21 cellular contexts compared by ENCODE assay signal in the genomic region with DNA sequence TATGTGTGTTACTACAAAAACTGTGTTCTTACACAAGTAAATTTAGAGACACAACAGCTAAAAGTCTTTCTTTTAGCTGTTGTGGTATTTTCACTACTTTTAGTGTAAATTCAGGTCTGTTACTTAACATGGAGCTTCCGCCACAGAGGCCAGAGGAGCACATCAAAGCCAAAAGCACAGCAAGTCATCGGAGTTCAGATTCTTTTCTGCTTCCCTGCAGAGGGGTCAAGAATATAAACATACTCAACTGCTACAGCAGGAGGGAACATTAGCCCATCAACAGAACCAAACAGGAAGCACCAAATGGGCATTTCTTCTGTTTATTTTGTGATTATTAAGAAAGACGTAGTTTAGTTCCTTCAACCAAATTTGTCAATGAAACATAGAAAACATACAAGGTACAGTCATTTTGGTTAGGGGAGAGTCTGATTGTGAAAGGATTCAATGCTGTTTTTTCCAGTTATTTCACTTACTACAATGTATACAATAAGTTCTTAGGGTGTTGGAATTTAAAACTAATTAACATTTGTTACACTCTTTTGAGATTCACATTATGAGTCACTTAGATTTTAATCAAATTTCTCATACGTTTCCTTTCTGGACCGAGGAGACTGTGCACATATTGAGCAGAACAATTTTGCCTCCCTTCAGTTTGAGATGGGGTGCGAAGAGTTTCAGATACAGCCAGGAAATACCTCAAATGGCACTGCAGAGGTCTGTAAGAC. TPM values are rescaled to one million over a fixed set of nuclear protein-coding genes. Genes with fewer than 3 reads are reported as not detected.
DNase-seq lines count a peak whose midpoint lies in the region; ATAC-seq and TF ChIP-seq lines count a peak whose summit lies in the region.
"Had no signal": no experiment of that assay in that cellular context is flagged by ENCODE, and none has a peak within 500 bp of the region (broad histone marks: within the 10 kb centered on the region; RNA-seq: fewer than 3 reads in every experiment).

No MANE protein-coding gene starts in this region.

- no peak overlapping the region for H2AFZ ChIP-seq in OCI-LY7 (ENCODE audit: low read length)
- H2AFZ ChIP-seq: PC-9 had no signal

- no peak overlapping the region for H3K27ac ChIP-seq in right lobe of liver
- H3K27ac ChIP-seq in spleen = peak overlapping the region in 6 of 8 donors; percentile 8 to 53 (median 19)
- H3K27ac ChIP-seq in SJCRH30 = no peak overlapping the region
- H3K27ac ChIP-seq in OCI-LY7 (ENCODE audit: low read depth, low read length, poor library complexity, severe bottlenecking) = no peak overlapping the region
- H3K27ac ChIP-seq: BLaER1 treated with 17β-estradiol and CSF1 and Interleukin-3, amounts not matched to agents 10 nM and 100 nM; PC-9; WERI-Rb-1 had no signal

- intact Hi-C loops in right lobe of liver (cut with DNase I) (no loop called here), spleen (cut with DNase I; ENCODE audit: low total_unique reads) (no loop called here), OCI-LY7 (cut with micrococcal nuclease; ENCODE audit: unreplicated experiment) (no loop called here)

- no peaks in the 10 kb centered on the region for H3K9me2 ChIP-seq in OCI-LY7 (ENCODE audit: insufficient read depth, low read length)

- BruUV-seq in OCI-LY7 (replicated peaks; lab: Mats Ljungman, UMichigan) = no TSS peak

- H3K27me3 Mint-ChIP-seq in HFFc6 (ENCODE audit: insufficient read depth) = no peaks in the 10 kb centered on the region
- no peaks in the 10 kb centered on the region for H3K27me3 Mint-ChIP-seq in chondrocyte (ENCODE audit: low read depth)
- no peaks in the 10 kb centered on the region for H3K27me3 Mint-ChIP-seq in activated T-cell treated with anti-CD3 and anti-CD28 coated beads, Interleukin-2, amount 50 U/mL, for 4 hours (ENCODE audit: low read depth)

- no peak for TF ChIP-seq CTCF in HFFc6 (IDR thresholded peaks at IDR 0.05)
- no peak for TF ChIP-seq CTCF in chondrocyte (IDR thresholded peaks at IDR 0.05)
- no peak for TF ChIP-seq CTCF in right lobe of liver (IDR thresholded peaks at IDR 0.05)
- TF ChIP-seq CTCF in spleen (IDR thresholded peaks at IDR 0.05 in 8 of 11, conservative IDR thresholded peaks at IDR 0.05 in 3 of 11) = no peak
- TF ChIP-seq CTCF in OCI-LY7 (conservative IDR thresholded peaks at IDR 0.05; ENCODE audit: low read length) = no peak

- 48% methylated on average over 4 of the region's 6 CpGs for WGBS in right lobe of liver (ENCODE audit: insufficient coverage, low coverage, low lambda C conversion rate, missing lambda C conversion rate)
- 70 to 86% (median 72%) methylated on average over 6 of the region's 6 CpGs for WGBS in spleen, 5 donors

- POLR2A ChIA-PET in OCI-LY7 (lab: Charles Lee) = interaction anchor here (0.6 kb wide), 2 partner anchors 40 to 63 kb away, joined by 4 read pairs; no protein-coding TSS in a partner anchor

- H3K36me3 ChIP-seq in right lobe of liver (no peaks in the 10 kb centered on the region), spleen (no peaks in the 10 kb centered on the region), SJCRH30 (no peaks in the 10 kb centered on the region), OCI-LY7 (ENCODE audit: insufficient read depth, low read length) (no peaks in the 10 kb centered on the region)
- H3K36me3 ChIP-seq: BLaER1 treated with 17β-estradiol and CSF1 and Interleukin-3, amounts not matched to agents 10 nM and 100 nM; WERI-Rb-1 had no signal

- ATAC-seq in right lobe of liver = peak in 3 of 4 donors; percentile 46 to 53 (median 51)
- ATAC-seq in activated T-cell treated with anti-CD3 and anti-CD28 coated beads, Interleukin-2, amount 50 U/mL, for 4 hours = no peak

- H4K20me1 ChIP-seq in OCI-LY7 (ENCODE audit: insufficient read depth, low read length) = no peaks in the 10 kb centered on the region
- H4K20me1 ChIP-seq: BLaER1 treated with 17β-estradiol and CSF1 and Interleukin-3, amounts not matched to agents 10 nM and 100 nM had no signal

- no peaks in the 10 kb centered on the region for H3K4me1 ChIP-seq in right lobe of liver
- peaks cover 0 to 16% (median 0%) of the 10 kb centered on the region in 6 donors for H3K4me1 ChIP-seq in spleen
- H3K4me1 ChIP-seq in SJCRH30 = no peaks in the 10 kb centered on the region
- no peaks in the 10 kb centered on the region for H3K4me1 ChIP-seq in OCI-LY7 (ENCODE audit: insufficient read depth, low read length, poor library complexity, severe bottlenecking)

- peak overlapping the region; percentile 13; the same call in 1 of the 2 replicates for H3K27ac Mint-ChIP-seq in HFFc6
- H3K27ac Mint-ChIP-seq in chondrocyte (ENCODE audit: unreplicated experiment) = peak overlapping the region; percentile 1

- TF ChIP-seq POLR2A in right lobe of liver (IDR thresholded peaks at IDR 0.05) (no peak), spleen (IDR thresholded peaks at IDR 0.05) (no peak)

- H3K9me3 Mint-ChIP-seq in HFFc6 = no peaks in the 10 kb centered on the region
- peaks cover under 1% of the 10 kb centered on the region for H3K9me3 Mint-ChIP-seq in chondrocyte (ENCODE audit: low read depth)
- peaks cover under 1% of the 10 kb centered on the region for H3K9me3 Mint-ChIP-seq in activated T-cell treated with anti-CD3 and anti-CD28 coated beads, Interleukin-2, amount 50 U/mL, for 4 hours

- DNase-seq in HFFc6 (no peak), chondrocyte (ENCODE audit: low spot score) (no peak), right lobe of liver (no peak), spleen (no peak), SJCRH30 (no peak), OCI-LY7 (ENCODE audit: low spot score) (no peak), DMS53 treated with DMSO at 0.1 percent for 48 hours (lab: John Stamatoyannopoulos, UW; ENCODE audit: unreplicated experiment) (no peak)
- no peak for DNase-seq in activated T-cell treated with anti-CD3 and anti-CD28 coated beads, Interleukin-2, amount 50 U/mL, for 4 hours
- DNase-seq: activated naive CD4-positive, alpha-beta T cell treated with Interleukin-2 at 50 U/mL for 16 hours; cerebellar nuclear complex; DND-41; Kasumi-1; NCI-H146; NCI-H510A; occipital lobe; PC-9; stimulated activated CD4-positive, alpha-beta T cell treated with anti-CD3 and anti-CD28 coated beads, Interleukin-12 subunit alpha, Interleukin-12 subunit beta, amount 100 ng/mL, for 4 hours; substantia nigra; SW 1271; WERI-Rb-1 had no signal

- no peaks in the 10 kb centered on the region for H3K9me3 ChIP-seq in right lobe of liver
- H3K9me3 ChIP-seq in spleen = peaks cover 0 to 3% (median 0%) of the 10 kb centered on the region in 8 donors
- H3K9me3 ChIP-seq in SJCRH30 (replicated peaks) = no peaks in the 10 kb centered on the region
- H3K9me3 ChIP-seq in OCI-LY7 (ENCODE audit: low read length) = no peaks in the 10 kb centered on the region

- H3K4me1 Mint-ChIP-seq in HFFc6 (ENCODE audit: low read depth) (peaks cover 19% of the 10 kb centered on the region), chondrocyte (ENCODE audit: low read depth) (peaks cover 43% of the 10 kb centered on the region)
- no peaks in the 10 kb centered on the region for H3K4me1 Mint-ChIP-seq in activated T-cell treated with anti-CD3 and anti-CD28 coated beads, Interleukin-2, amount 50 U/mL, for 4 hours (ENCODE audit: low read depth)

- CTCF ChIA-PET in OCI-LY7 (lab: Charles Lee; ENCODE audit: unreplicated experiment) = no interaction called here

- H3K36me3 Mint-ChIP-seq in HFFc6 (ENCODE audit: low read depth) (peaks cover under 1% of the 10 kb centered on the region; the same call in 1 of the 2 replicates), chondrocyte (ENCODE audit: low read depth) (no peaks in the 10 kb centered on the region)
- H3K36me3 Mint-ChIP-seq in activated T-cell treated with anti-CD3 and anti-CD28 coated beads, Interleukin-2, amount 50 U/mL, for 4 hours (ENCODE audit: insufficient read depth) = no peaks in the 10 kb centered on the region

- H3K4me3 ChIP-seq in right lobe of liver = no peak overlapping the region
- no peak overlapping the region for H3K4me3 ChIP-seq in spleen
- no peak overlapping the region for H3K4me3 ChIP-seq in SJCRH30
- H3K4me3 ChIP-seq in OCI-LY7 (ENCODE audit: low read depth, low read length, poor library complexity, severe bottlenecking) = no peak overlapping the region
- H3K4me3 ChIP-seq: BLaER1 treated with 17β-estradiol and CSF1 and Interleukin-3, amounts not matched to agents 10 nM and 100 nM; PC-9 had no signal

- H3K79me2 ChIP-seq in OCI-LY7 (ENCODE audit: insufficient read depth, low read depth, low read length) = no peaks in the 10 kb centered on the region

- H3K4me2 ChIP-seq in OCI-LY7 (ENCODE audit: low read length) = no peak overlapping the region
- H3K4me2 ChIP-seq: PC-9 had no signal

- H3K27me3 ChIP-seq in right lobe of liver (no peaks in the 10 kb centered on the region), spleen (replicated peaks in 1 of 7) (no peaks in the 10 kb centered on the region), SJCRH30 (no peaks in the 10 kb centered on the region)
- H3K27me3 ChIP-seq: BLaER1 treated with 17β-estradiol and CSF1 and Interleukin-3, amounts not matched to agents 10 nM and 100 nM had no signal

- H3K4me3 Mint-ChIP-seq in HFFc6 (no peak overlapping the region; the same call in 1 of the 2 replicates), chondrocyte (ENCODE audit: unreplicated experiment) (no peak overlapping the region)
- no peak overlapping the region for H3K4me3 Mint-ChIP-seq in activated T-cell treated with anti-CD3 and anti-CD28 coated beads, Interleukin-2, amount 50 U/mL, for 4 hours

RNA-seq across cellular contexts. Expression of a gene that starts 42.8 kb away (rescaled TPM):
- 100 to 1,000 TPM in 3 of 6 experiments, 10 to 100 TPM in 3; 86.7 to 110 (median 94.9) TPM for total RNA-seq in HFFc6 (2021; fragmentation: NEBNext Ultra II Directional; extraction: Animal tissue kit (Norgen Biotek cat#: 25700))
- total RNA-seq in chondrocyte (71.9 to 95.0 TPM (median 78.0 TPM) in 3 replicates), right lobe of liver (10 to 100 TPM in 4 of 6 experiments, 1 to 10 TPM in 2; 8.2 to 17.4 (median 12.2) TPM), spleen (10 to 100 TPM; 52.9 to 82.3 (median 65.4) TPM), OCI-LY7 (2022) (6.2 and 7.6 TPM in 2 replicates)
- polyA plus RNA-seq in spleen = 1 to 10 TPM; 8.2 to 9.4 (median 9.2) TPM
- total RNA-seq in activated T-cell treated with anti-CD3 and anti-CD28 coated beads, Interleukin-2, amount 50 U/mL, for 4 hours = 1 to 10 TPM; 2.0 to 4.7 (median 3.4) TPM
- 43.7 and 51.0 TPM in 2 replicates for total RNA-seq in SJCRH30 (2014; rRNA removed; shearing (Covaris generic))
- 3.9 and 5.3 TPM in 2 replicates for total RNA-seq in OCI-LY7 (2014; rRNA removed; shearing (Covaris generic))

RNA-seq across cellular contexts. Expression of a gene that starts 48.2 kb away (rescaled TPM):
- 100 to 1,000 TPM; 106 to 132 (median 114) TPM for total RNA-seq in HFFc6 (2021; fragmentation: NEBNext Ultra II Directional; extraction: Animal tissue kit (Norgen Biotek cat#: 25700))
- total RNA-seq in chondrocyte (66.0 to 76.8 TPM (median 67.4 TPM) in 3 replicates), right lobe of liver (10 to 100 TPM; 29.1 to 70.4 (median 50.9) TPM), spleen (10 to 100 TPM; 63.1 to 97.7 (median 73.4) TPM), OCI-LY7 (2022) (50.3 and 55.3 TPM in 2 replicates)
- polyA plus RNA-seq in spleen = 10 to 100 TPM; 28.7 to 41.7 (median 29.2) TPM
- total RNA-seq in activated T-cell treated with anti-CD3 and anti-CD28 coated beads, Interleukin-2, amount 50 U/mL, for 4 hours = 10 to 100 TPM; 42.8 to 53.4 (median 46.3) TPM
- 57.6 and 61.9 TPM in 2 replicates for total RNA-seq in SJCRH30 (2014; rRNA removed; shearing (Covaris generic))
- total RNA-seq in OCI-LY7 (2014; rRNA removed; shearing (Covaris generic)) = 32.8 and 33.3 TPM in 2 replicates

Comparison
In these comparisons a context has a peak if more than half of its experiments do, and no peak if none do; other contexts are left out.
1. ATAC-seq: peak in right lobe of liver (3 of 4); none in activated T-cell treated with anti-CD3 and anti-CD28 coated beads, Interleukin-2, amount 50 U/mL, for 4 hours (0 of 2).
2. H3K27ac ChIP-seq: peak in spleen (6 of 8); none in right lobe of liver (0 of 3), SJCRH30 (single experiment) and OCI-LY7 (single experiment).